1 cellular context compared by ENCODE assay signal in genomic region chr10:63366933-63367332, GRCh38.
TF ChIP-seq lines count a peak whose summit lies in the region.

No MANE protein-coding gene starts in this region.

TF ChIP-seq in GM23338, 12 proteins besides CTCF, POLR2A, EP300 and RAD21 (continued from another document):
- TF ChIP-seq ETS1 (IDR thresholded peaks at IDR 0.05) (no peak), ZNF114 (CRISPR knock-in tag; IDR thresholded peaks at IDR 0.05) (no peak)
TF ChIP-seq in GM23338: peak in this region for 0.
